In the genomic region with DNA sequence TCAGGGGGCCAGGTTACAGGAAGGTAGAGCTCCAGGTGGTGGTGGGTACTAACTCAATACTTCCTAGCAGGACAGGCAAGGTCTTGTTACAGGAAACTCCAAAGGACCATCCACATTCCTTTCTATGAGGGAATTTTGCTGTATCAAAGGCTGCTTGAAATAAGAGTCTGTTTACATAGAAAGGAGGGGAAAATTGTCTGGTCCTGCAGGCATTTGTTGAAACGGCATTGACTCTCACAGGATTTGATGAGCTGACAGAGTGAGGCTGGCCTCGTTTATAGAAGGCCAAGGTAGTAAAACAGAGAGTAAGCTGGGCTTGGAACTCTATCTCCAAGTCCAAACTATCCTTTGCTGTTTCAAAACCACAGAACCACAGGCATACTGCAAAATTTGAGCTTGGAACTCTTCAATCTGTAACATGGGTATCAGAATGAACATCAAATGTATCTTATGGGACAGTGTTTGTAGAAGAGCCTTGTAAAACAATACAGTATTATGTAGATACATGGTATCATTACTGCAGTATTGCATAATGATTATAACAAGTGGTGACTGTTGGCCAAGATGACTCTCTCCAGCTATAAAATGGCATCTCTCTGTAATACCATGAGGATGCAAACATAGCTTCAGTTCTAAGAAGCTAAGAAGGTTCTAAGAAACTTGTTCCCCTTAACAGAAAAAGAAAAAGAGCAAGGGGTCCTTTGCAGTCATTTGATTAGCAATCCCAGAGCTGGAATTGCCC, we compare ENCODE assay signal across 15 cellular contexts.
DNase-seq lines count a peak whose midpoint lies in the region; ATAC-seq and TF ChIP-seq lines count a peak whose summit lies in the region.
"Had no signal": no experiment of that assay in that cellular context is flagged by ENCODE, and none has a peak within 500 bp of the region (broad histone marks: within the 10 kb centered on the region; RNA-seq: fewer than 3 reads in every experiment).

No MANE protein-coding gene starts in this region.

- H3K4me3 Mint-ChIP-seq in activated T-helper 17 cell treated with anti-CD3 and anti-CD28 coated beads, Interleukin-2, amount 50 U/mL, for 72 hours, result no peak overlapping the region
- no peak overlapping the region for H3K4me3 Mint-ChIP-seq in activated naive CD8-positive, alpha-beta T cell treated with anti-CD3 and anti-CD28 coated beads for 36 hours
- H3K4me3 Mint-ChIP-seq: CD8-positive, alpha-beta memory T cell had no signal

- H3K79me2 ChIP-seq in hepatocyte (peaks cover 27% of the 10 kb centered on the region), smooth muscle cell (ENCODE audit: low read depth) (peaks cover 15% of the 10 kb centered on the region)
- H3K79me2 ChIP-seq: parathyroid adenoma had no signal

- H3K27me3 ChIP-seq in hepatocyte, result no peaks in the 10 kb centered on the region
- no peaks in the 10 kb centered on the region for H3K27me3 ChIP-seq in smooth muscle cell (ENCODE audit: low read depth)
- no peaks in the 10 kb centered on the region for H3K27me3 ChIP-seq in prostate gland (replicated peaks; ENCODE audit: insufficient read depth)
- H3K27me3 ChIP-seq in MG63, result no peaks in the 10 kb centered on the region

- no peaks in the 10 kb centered on the region for H3K9me3 Mint-ChIP-seq in activated T-helper 17 cell treated with anti-CD3 and anti-CD28 coated beads, Interleukin-2, amount 50 U/mL, for 72 hours
- no peaks in the 10 kb centered on the region for H3K9me3 Mint-ChIP-seq in activated naive CD8-positive, alpha-beta T cell treated with anti-CD3 and anti-CD28 coated beads for 36 hours
- H3K9me3 Mint-ChIP-seq: CD8-positive, alpha-beta memory T cell had no signal

- peaks cover 48% of the 10 kb centered on the region for H3F3A ChIP-seq in smooth muscle cell (ENCODE audit: low read depth)

- intact Hi-C loops in prostate gland (cut with DNase I), result no loop called here

- no peaks in the 10 kb centered on the region for H3K9me3 ChIP-seq in hepatocyte (ENCODE audit: low read depth)
- H3K9me3 ChIP-seq in smooth muscle cell (replicated peaks; ENCODE audit: low read depth), result no peaks in the 10 kb centered on the region
- H3K9me3 ChIP-seq in prostate gland, result no peaks in the 10 kb centered on the region
- no peaks in the 10 kb centered on the region for H3K9me3 ChIP-seq in MG63

- no peak for TF ChIP-seq POLR2A in prostate gland (IDR thresholded peaks at IDR 0.05)

- no peak overlapping the region for H3K4me2 ChIP-seq in hepatocyte
- H3K4me2 ChIP-seq in smooth muscle cell, result peak overlapping the region; percentile 45

- H3K36me3 ChIP-seq in hepatocyte (replicated peaks; ENCODE audit: insufficient read depth, low read depth) (peaks cover 4% of the 10 kb centered on the region), smooth muscle cell (ENCODE audit: low read depth) (no peaks in the 10 kb centered on the region), prostate gland (no peaks in the 10 kb centered on the region), MG63 (peaks cover 95% of the 10 kb centered on the region)

- no peaks in the 10 kb centered on the region for H4K20me1 ChIP-seq in hepatocyte (ENCODE audit: insufficient read depth, poor library complexity, severe bottlenecking)
- no peaks in the 10 kb centered on the region for H4K20me1 ChIP-seq in smooth muscle cell (ENCODE audit: low read depth)

- TF ChIP-seq CTCF in hepatocyte (IDR thresholded peaks at IDR 0.05; ENCODE audit: poor library complexity), result no peak
- no peak for TF ChIP-seq CTCF in smooth muscle cell (IDR thresholded peaks at IDR 0.05; ENCODE audit: borderline replicate concordance, insufficient read depth, poor library complexity, severe bottlenecking)
- no peak for TF ChIP-seq CTCF in prostate gland (IDR thresholded peaks at IDR 0.05)

- no peaks in the 10 kb centered on the region for H3K27me3 Mint-ChIP-seq in activated T-helper 17 cell treated with anti-CD3 and anti-CD28 coated beads, Interleukin-2, amount 50 U/mL, for 72 hours
- no peaks in the 10 kb centered on the region for H3K27me3 Mint-ChIP-seq in activated naive CD8-positive, alpha-beta T cell treated with anti-CD3 and anti-CD28 coated beads for 36 hours

- H3K27ac ChIP-seq in hepatocyte, result peak overlapping the region; percentile 83
- peak overlapping the region; percentile 99 for H3K27ac ChIP-seq in smooth muscle cell (ENCODE audit: low read depth)
- no peak overlapping the region for H3K27ac ChIP-seq in prostate gland
- H3K27ac ChIP-seq: parathyroid adenoma had no signal

- no peaks in the 10 kb centered on the region for H3K9me2 ChIP-seq in hepatocyte (replicated peaks; ENCODE audit: insufficient read depth)

- H2AFZ ChIP-seq in hepatocyte (no peak overlapping the region), smooth muscle cell (ENCODE audit: low read depth) (no peak overlapping the region)
- H2AFZ ChIP-seq: parathyroid adenoma had no signal

- 25% methylated on average over 2 of the region's 2 CpGs for WGBS in hepatocyte (ENCODE audit: low lambda C conversion rate, missing lambda C conversion rate)
- WGBS in smooth muscle cell (ENCODE audit: low lambda C conversion rate), result 6% methylated on average over 2 of the region's 2 CpGs
- WGBS in prostate gland, result 14% methylated on average over 2 of the region's 2 CpGs

- peak; percentile 38 for DNase-seq in HCEC 1CT
- no peak for DNase-seq in hepatocyte (ENCODE audit: low spot score)
- DNase-seq in smooth muscle cell (lab: John Stamatoyannopoulos, UW; ENCODE audit: unreplicated experiment), result no peak
- DNase-seq in prostate gland (ENCODE audit: low spot score), result no peak
- DNase-seq in activated naive CD8-positive, alpha-beta T cell treated with anti-CD3 and anti-CD28 coated beads for 36 hours, result no peak
- no peak for DNase-seq in MG63
- DNase-seq in GOT3 (lab: John Stamatoyannopoulos, UW), result no peak
- DNase-seq: activated T-cell treated with anti-CD3 and anti-CD28 coated beads, Interleukin-2, amount 50 U/mL, for 1 hour; CD8-positive, alpha-beta memory T cell; H7; islet precursor cell; KBM-7; SHP77 had no signal

- peak overlapping the region; percentile 65 for H3K27ac Mint-ChIP-seq in activated T-helper 17 cell treated with anti-CD3 and anti-CD28 coated beads, Interleukin-2, amount 50 U/mL, for 72 hours
- H3K27ac Mint-ChIP-seq in activated naive CD8-positive, alpha-beta T cell treated with anti-CD3 and anti-CD28 coated beads for 36 hours, result no peak overlapping the region

- H3K4me3 ChIP-seq in hepatocyte, result no peak overlapping the region
- H3K4me3 ChIP-seq in smooth muscle cell, result no peak overlapping the region
- no peak overlapping the region for H3K4me3 ChIP-seq in prostate gland
- H3K4me3 ChIP-seq in MG63, result no peak overlapping the region

- H3K4me1 Mint-ChIP-seq in activated T-helper 17 cell treated with anti-CD3 and anti-CD28 coated beads, Interleukin-2, amount 50 U/mL, for 72 hours, result peaks cover 5% of the 10 kb centered on the region
- H3K4me1 Mint-ChIP-seq in activated naive CD8-positive, alpha-beta T cell treated with anti-CD3 and anti-CD28 coated beads for 36 hours, result peaks cover 8% of the 10 kb centered on the region

- ATAC-seq in activated T-helper 17 cell treated with anti-CD3 and anti-CD28 coated beads, Interleukin-2, amount 50 U/mL, for 72 hours (replicated peaks), result no peak

- peak overlapping the region; percentile 1 for H3K9ac ChIP-seq in smooth muscle cell (ENCODE audit: low read depth)
- H3K9ac ChIP-seq: parathyroid adenoma had no signal

- peaks cover 52% of the 10 kb centered on the region for H3K36me3 Mint-ChIP-seq in activated T-helper 17 cell treated with anti-CD3 and anti-CD28 coated beads, Interleukin-2, amount 50 U/mL, for 72 hours (ENCODE audit: low read depth)
- peaks cover 3% of the 10 kb centered on the region for H3K36me3 Mint-ChIP-seq in activated naive CD8-positive, alpha-beta T cell treated with anti-CD3 and anti-CD28 coated beads for 36 hours

- H3K4me1 ChIP-seq in hepatocyte (ENCODE audit: insufficient read depth), result peaks cover 46% of the 10 kb centered on the region
- peaks cover 37% of the 10 kb centered on the region for H3K4me1 ChIP-seq in smooth muscle cell (ENCODE audit: low read depth)
- H3K4me1 ChIP-seq in prostate gland (replicated peaks), result no peaks in the 10 kb centered on the region
- H3K4me1 ChIP-seq: parathyroid adenoma had no signal

Comparison
In these comparisons a context has a peak if more than half of its experiments do, and no peak if none do; other contexts are left out.
1. H3K27ac ChIP-seq: peak in hepatocyte (single experiment) and smooth muscle cell (single experiment); none in prostate gland (0 of 2).